In genomic region chr12:122851820-122852219, GRCh38 we compare ENCODE assay signal across 12 cellular contexts. TPM values are rescaled to one million over a fixed set of nuclear protein-coding genes. Genes with fewer than 3 reads are reported as not detected.
DNase-seq lines count a peak whose midpoint lies in the region; ATAC-seq and TF ChIP-seq lines count a peak whose summit lies in the region.
"Had no signal": no experiment of that assay in that cellular context is flagged by ENCODE, and none has a peak within 500 bp of the region (broad histone marks: within the 10 kb centered on the region; RNA-seq: fewer than 3 reads in every experiment).

No MANE protein-coding gene starts in this region.

- POLR2A ChIA-PET in OCI-LY7 (lab: Charles Lee) = no interaction called here

- DNase-seq in DMS53 (lab: John Stamatoyannopoulos, UW) = peak; percentile 63
- peak; percentile 93 for DNase-seq in fibroblast of mammary gland (ENCODE audit: low read depth)
- DNase-seq in sigmoid colon = peak; percentile 66
- no peak for DNase-seq in OCI-LY7 (ENCODE audit: low spot score)
- DNase-seq in NCI-H2081 (lab: John Stamatoyannopoulos, UW) = no peak
- DNase-seq in T-helper 1 cell = no peak
- no peak for DNase-seq in SKM-1 treated with dmso at 0.1 percent for 144 hours (lab: John Stamatoyannopoulos, UW; ENCODE audit: unreplicated experiment)
- DNase-seq: activated naive CD8-positive, alpha-beta T cell treated with anti-CD3 and anti-CD28 coated beads, Interleukin-2, amount 10 ng/mL, durations not matched to agents 7 days and 5 days; KBM-7; NK-92 treated with Interleukin-12 subunit alpha and Interleukin-12 subunit beta, amount 100 ng/mL, for 24 hours had no signal

- H3K79me2 ChIP-seq in OCI-LY7 (ENCODE audit: insufficient read depth, low read depth, low read length) = no peaks in the 10 kb centered on the region

- CTCF ChIA-PET in OCI-LY7 (lab: Charles Lee; ENCODE audit: unreplicated experiment) = no interaction called here

- H3K4me1 ChIP-seq in sigmoid colon (peaks cover 0 to 11% (median 7%) of the 10 kb centered on the region in 4 donors), OCI-LY7 (ENCODE audit: insufficient read depth, low read length, poor library complexity, severe bottlenecking) (no peaks in the 10 kb centered on the region)

- H3K36me3 ChIP-seq in sigmoid colon = no peaks in the 10 kb centered on the region
- H3K36me3 ChIP-seq in OCI-LY7 (ENCODE audit: insufficient read depth, low read length) = peaks cover 38% of the 10 kb centered on the region

- BruUV-seq in OCI-LY7 (replicated peaks; lab: Mats Ljungman, UMichigan) = no TSS peak

- 89 to 94% methylated on average over 5 of the region's 5 CpGs for WGBS in sigmoid colon, 2 donors

- intact Hi-C loops in sigmoid colon (cut with DNase I) (no loop called here), OCI-LY7 (cut with micrococcal nuclease; ENCODE audit: unreplicated experiment) (no loop called here)

- no peak overlapping the region for H3K4me3 ChIP-seq in fibroblast of mammary gland (ENCODE audit: control insufficient read depth, low read depth, low read length)
- H3K4me3 ChIP-seq in sigmoid colon = no peak overlapping the region
- H3K4me3 ChIP-seq in OCI-LY7 (ENCODE audit: low read depth, low read length, poor library complexity, severe bottlenecking) = no peak overlapping the region

- TF ChIP-seq POLR2A in sigmoid colon (IDR thresholded peaks at IDR 0.05) = no peak

- H3K9me2 ChIP-seq in OCI-LY7 (ENCODE audit: insufficient read depth, low read length) = no peaks in the 10 kb centered on the region

- H2AFZ ChIP-seq in OCI-LY7 (ENCODE audit: low read length) = no peak overlapping the region

- H3K9me3 ChIP-seq in sigmoid colon (no peaks in the 10 kb centered on the region), OCI-LY7 (ENCODE audit: low read length) (no peaks in the 10 kb centered on the region)

- TF ChIP-seq EP300 in sigmoid colon (IDR thresholded peaks at IDR 0.05) = no peak

- peak; percentile 78 for ATAC-seq in SK-N-SH treated with all-trans-retinoic acid at 6 μM for 48 hours
- ATAC-seq: WTC11 had no signal

- H4K20me1 ChIP-seq in OCI-LY7 (ENCODE audit: insufficient read depth, low read length) = no peaks in the 10 kb centered on the region

- H3K27ac ChIP-seq in sigmoid colon (peak overlapping the region in 3 of 4 donors; percentile 36 to 53 (median 49)), OCI-LY7 (ENCODE audit: low read depth, low read length, poor library complexity, severe bottlenecking) (no peak overlapping the region)

- H3K27me3 ChIP-seq in sigmoid colon = no peaks in the 10 kb centered on the region

- no peak for TF ChIP-seq CTCF in fibroblast of mammary gland (conservative IDR thresholded peaks at IDR 0.05; ENCODE audit: control insufficient read depth, insufficient read depth, low read depth, low read length)
- no peak for TF ChIP-seq CTCF in sigmoid colon (IDR thresholded peaks at IDR 0.05)
- no peak for TF ChIP-seq CTCF in OCI-LY7 (conservative IDR thresholded peaks at IDR 0.05; ENCODE audit: low read length)

- no peak overlapping the region for H3K4me2 ChIP-seq in OCI-LY7 (ENCODE audit: low read length)

TF ChIP-seq in SK-N-SH treated with all-trans-retinoic acid at 6 μM for 48 hours, 23 proteins besides CTCF, POLR2A, EP300 and RAD21:
- no peak for TF ChIP-seq ESRRG (CRISPR knock-in tag; IDR thresholded peaks at IDR 0.05)
- TF ChIP-seq ZNF70 (CRISPR knock-in tag; IDR thresholded peaks at IDR 0.05) = no peak
- TF ChIP-seq ZNF565 (CRISPR knock-in tag; conservative IDR thresholded peaks at IDR 0.05; ENCODE audit: low read depth) = no peak
- TF ChIP-seq CSRNP3 (CRISPR knock-in tag; IDR thresholded peaks at IDR 0.05) = no peak
- TF ChIP-seq ZNF8 (CRISPR knock-in tag; IDR thresholded peaks at IDR 0.05) = no peak
- TF ChIP-seq ZC3H10 (CRISPR knock-in tag; IDR thresholded peaks at IDR 0.05) = no peak
- TF ChIP-seq TSHZ2 (CRISPR knock-in tag; IDR thresholded peaks at IDR 0.05) = no peak
- TF ChIP-seq OSR1 (CRISPR knock-in tag; IDR thresholded peaks at IDR 0.05) = no peak
- TF ChIP-seq ZFP3 (CRISPR knock-in tag; IDR thresholded peaks at IDR 0.05) = no peak
- no peak for TF ChIP-seq TOX (CRISPR knock-in tag; IDR thresholded peaks at IDR 0.05; ENCODE audit: borderline replicate concordance)
- TF ChIP-seq PPARA (CRISPR knock-in tag; IDR thresholded peaks at IDR 0.05; ENCODE audit: borderline replicate concordance) = no peak
- no peak for TF ChIP-seq POU6F1 (CRISPR knock-in tag; IDR thresholded peaks at IDR 0.05; ENCODE audit: borderline replicate concordance, low read depth)
- no peak for TF ChIP-seq CREB5 (CRISPR knock-in tag; IDR thresholded peaks at IDR 0.05; ENCODE audit: low read depth)
- no peak for TF ChIP-seq ARNTL (CRISPR knock-in tag; IDR thresholded peaks at IDR 0.05; ENCODE audit: borderline replicate concordance, low read depth)
- no peak for TF ChIP-seq BACH2 (CRISPR knock-in tag; IDR thresholded peaks at IDR 0.05; ENCODE audit: borderline replicate concordance)
- no peak for TF ChIP-seq RARB (CRISPR knock-in tag; IDR thresholded peaks at IDR 0.05)
- TF ChIP-seq SNAI2 (CRISPR knock-in tag; IDR thresholded peaks at IDR 0.05) = no peak

RNA-seq across cellular contexts. Expression of gene HIP1R, which starts 16.6 kb away (rescaled TPM):
- total RNA-seq in sigmoid colon (10 to 100 TPM in 1 of 4 donors, 1 to 10 TPM in 3; 4.2 to 15.2 (median 5.5) TPM), OCI-LY7 (2022) (56.5 and 70.2 TPM in 2 replicates)
- 10 to 100 TPM; 21.5 to 77.4 (median 24.6) TPM for polyA plus RNA-seq in sigmoid colon
- total RNA-seq in OCI-LY7 (2014; rRNA removed; shearing (Covaris generic)) = 59.6 and 66.4 TPM in 2 replicates

RNA-seq across cellular contexts. Expression of gene VPS37B, which starts 44.1 kb away (rescaled TPM):
- total RNA-seq in sigmoid colon (10 to 100 TPM in 3 of 4 donors, 1 to 10 TPM in 1; 8.6 to 17.2 (median 15.3) TPM), OCI-LY7 (2022) (1.7 and 1.8 TPM in 2 replicates)
- polyA plus RNA-seq in sigmoid colon = 10 to 100 TPM; 53.2 to 64.7 (median 54.1) TPM
- 1.5 and 2.5 TPM in 2 replicates for total RNA-seq in OCI-LY7 (2014; rRNA removed; shearing (Covaris generic))

Comparison
In these comparisons a context has a peak if more than half of its experiments do, and no peak if none do; other contexts are left out.
1. DNase-seq: peak in DMS53 (single experiment), fibroblast of mammary gland (single experiment) and sigmoid colon (single experiment); none in OCI-LY7 (single experiment), NCI-H2081 (0 of 2), T-helper 1 cell (0 of 5) and SKM-1 treated with dmso at 0.1 percent for 144 hours (single experiment).